Comparison of ENCODE assay signal across 8 cellular contexts in the genomic region with DNA sequence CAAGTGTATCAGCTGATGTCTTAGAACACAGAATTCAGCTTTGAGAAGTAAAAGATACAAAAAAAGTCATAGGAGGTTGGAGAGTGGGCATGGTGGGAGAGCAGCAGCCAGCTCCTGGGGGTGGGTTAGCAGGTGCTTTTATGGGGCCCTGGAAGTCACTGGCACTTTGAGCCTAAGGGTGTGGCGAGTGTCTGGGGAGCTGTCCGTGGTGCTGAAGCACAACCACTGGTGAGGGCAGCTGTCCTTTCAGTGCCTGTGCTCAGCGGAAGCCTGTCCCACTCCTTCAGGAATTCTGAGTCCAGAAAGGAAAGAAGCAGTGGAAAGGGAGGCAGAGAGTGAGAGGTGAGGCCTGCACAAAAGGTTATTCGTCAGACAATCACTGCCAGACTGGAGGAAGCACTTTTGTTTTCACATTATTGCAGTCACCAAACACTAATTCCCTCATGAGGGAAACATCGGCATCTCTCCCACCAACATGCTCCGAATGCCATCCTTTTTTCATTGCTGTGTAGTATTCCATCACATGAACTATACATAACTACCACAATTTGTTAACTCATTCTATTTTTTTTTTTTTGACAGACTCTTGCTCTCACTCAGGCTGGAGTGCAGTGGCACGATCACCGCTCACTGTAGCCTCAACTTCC. TPM values are rescaled to one million over a fixed set of nuclear protein-coding genes. Genes with fewer than 3 reads are reported as not detected.
DNase-seq lines count a peak whose midpoint lies in the region; ATAC-seq and TF ChIP-seq lines count a peak whose summit lies in the region.

No MANE protein-coding gene starts in this region.

- no peak overlapping the region for H3K27ac Mint-ChIP-seq in activated naive CD8-positive, alpha-beta T cell treated with anti-CD3 and anti-CD28 coated beads, Interleukin-2, amount 10 ng/mL, durations not matched to agents 7 days and 5 days
- no peak overlapping the region for H3K27ac Mint-ChIP-seq in immature natural killer cell

- no peak overlapping the region for H3K4me3 Mint-ChIP-seq in activated naive CD8-positive, alpha-beta T cell treated with anti-CD3 and anti-CD28 coated beads, Interleukin-2, amount 10 ng/mL, durations not matched to agents 7 days and 5 days
- H3K4me3 Mint-ChIP-seq in immature natural killer cell, result no peak overlapping the region

- H3K4me1 Mint-ChIP-seq in activated naive CD8-positive, alpha-beta T cell treated with anti-CD3 and anti-CD28 coated beads, Interleukin-2, amount 10 ng/mL, durations not matched to agents 7 days and 5 days, result no peaks in the 10 kb centered on the region
- H3K4me1 Mint-ChIP-seq in immature natural killer cell, result no peaks in the 10 kb centered on the region

- peaks cover 11% of the 10 kb centered on the region for H3K27me3 Mint-ChIP-seq in activated naive CD8-positive, alpha-beta T cell treated with anti-CD3 and anti-CD28 coated beads, Interleukin-2, amount 10 ng/mL, durations not matched to agents 7 days and 5 days
- H3K27me3 Mint-ChIP-seq in immature natural killer cell (ENCODE audit: low read depth in 3 of 3), result peaks cover 5 to 13% (median 11%) of the 10 kb centered on the region in 3 donors

- no peak for TF ChIP-seq CTCF in GM13977 (IDR thresholded peaks at IDR 0.05; ENCODE audit: extremely low read depth, insufficient read depth, missing control alignments)

- POLR2A ChIA-PET in activated naive CD8-positive, alpha-beta T cell treated with anti-CD3 and anti-CD28 coated beads, Interleukin-2, amount 10 ng/mL, durations not matched to agents 7 days and 5 days (lab: Charles Lee), result no interaction called here

- ATAC-seq in activated naive CD8-positive, alpha-beta T cell treated with anti-CD3 and anti-CD28 coated beads, Interleukin-2, amount 10 ng/mL, durations not matched to agents 7 days and 5 days (ENCODE audit: low read depth), result no peak
- ATAC-seq in HG02938 (IDR thresholded peaks at IDR 0.05; ENCODE audit: unreplicated experiment), result no peak
- no peak for ATAC-seq in GM21360 (IDR thresholded peaks at IDR 0.05; ENCODE audit: unreplicated experiment)

- DNase-seq in GM13977 (ENCODE audit: low spot score), result peak; percentile 69
- peak; percentile 84 for DNase-seq in RPMI8226
- DNase-seq in activated naive CD8-positive, alpha-beta T cell treated with anti-CD3 and anti-CD28 coated beads, Interleukin-2, amount 10 ng/mL, durations not matched to agents 7 days and 5 days, result peak; percentile 74
- DNase-seq in immature natural killer cell, result peak; percentile 9 to 35 (median 28)
- DNase-seq in stimulated activated CD4-positive, alpha-beta T cell treated with anti-CD3 and anti-CD28 coated beads, TNF-alpha, amount 100 ng/mL, for 4 hours (ENCODE audit: low read depth in 3 of 3), result peak; percentile 8 to 31 (median 9)
- DNase-seq in middle frontal gyrus (ENCODE audit: extremely low spot score, low spot score), result no peak

- in situ Hi-C loops in GM13977 (cut with MboI; ENCODE audit: low pct_unique_long_range_greater_than_20kb, low sequenced_read_pairs, unreplicated experiment), result no loop called here

- H3K9me3 Mint-ChIP-seq in activated naive CD8-positive, alpha-beta T cell treated with anti-CD3 and anti-CD28 coated beads, Interleukin-2, amount 10 ng/mL, durations not matched to agents 7 days and 5 days, result no peaks in the 10 kb centered on the region
- H3K9me3 Mint-ChIP-seq in immature natural killer cell, result peaks cover 0 to 1% (median 0%) of the 10 kb centered on the region in 6 donors

- H3K36me3 Mint-ChIP-seq in activated naive CD8-positive, alpha-beta T cell treated with anti-CD3 and anti-CD28 coated beads, Interleukin-2, amount 10 ng/mL, durations not matched to agents 7 days and 5 days, result no peaks in the 10 kb centered on the region
- no peaks in the 10 kb centered on the region for H3K36me3 Mint-ChIP-seq in immature natural killer cell

RNA-seq across cellular contexts. Expression of a gene that starts 59.4 kb away (rescaled TPM):
- total RNA-seq in activated naive CD8-positive, alpha-beta T cell treated with anti-CD3 and anti-CD28 coated beads, Interleukin-2, amount 10 ng/mL, durations not matched to agents 7 days and 5 days, result 100 to 1,000 TPM; 129 to 131 TPM
- polyA plus RNA-seq in immature natural killer cell, result 10 to 100 TPM in 1 of 3 donors, 1 to 10 TPM in 2; 1.2 to 15.8 (median 7.4) TPM
